Comparison of ENCODE assay signal across 13 cellular contexts in the genomic region with DNA sequence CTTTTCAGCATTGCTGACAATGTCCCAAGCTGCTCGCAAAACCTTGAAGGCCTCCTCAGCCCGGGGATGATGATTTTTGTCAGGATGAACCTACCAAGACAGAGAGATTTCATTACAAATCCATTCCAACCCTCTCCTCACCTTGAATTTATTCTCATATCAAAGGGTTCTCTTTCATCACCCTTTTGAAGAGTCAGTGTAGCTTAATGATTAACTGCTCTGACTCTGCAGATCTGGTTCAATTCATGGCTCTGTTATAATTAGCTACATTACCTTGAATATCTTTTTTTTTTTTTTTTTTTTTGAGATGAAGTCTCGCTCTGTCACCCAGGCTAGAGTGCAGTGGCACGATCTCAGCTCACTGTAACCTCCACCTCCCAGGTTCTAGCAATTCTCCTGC. TPM values are rescaled to one million over a fixed set of nuclear protein-coding genes. Genes with fewer than 3 reads are reported as not detected.
DNase-seq lines count a peak whose midpoint lies in the region; ATAC-seq and TF ChIP-seq lines count a peak whose summit lies in the region.
"Had no signal": no experiment of that assay in that cellular context is flagged by ENCODE, and none has a peak within 500 bp of the region (broad histone marks: within the 10 kb centered on the region; RNA-seq: fewer than 3 reads in every experiment).

No MANE protein-coding gene starts in this region.

- WGBS in liver: 46% methylated on average over 4 of the region's 4 CpGs

- no peak overlapping the region for H3K4me2 ChIP-seq in PC-9

- TF ChIP-seq CTCF in 22Rv1 (IDR thresholded peaks at IDR 0.05): no peak
- no peak for TF ChIP-seq CTCF in Caco-2 (IDR thresholded peaks at IDR 0.05; ENCODE audit: insufficient read depth in 1 of 2, low read depth in 1 of 2, low read length in 1 of 2, severe bottlenecking in 1 of 2, unreplicated experiment in 1 of 2)
- no peak for TF ChIP-seq CTCF in liver (IDR thresholded peaks at IDR 0.05; ENCODE audit: low read depth, low read length, missing input control)
- TF ChIP-seq CTCF in PC-9 (conservative IDR thresholded peaks at IDR 0.05): no peak

- H3K27me3 ChIP-seq in Caco-2 (replicated peaks; ENCODE audit: control insufficient read depth, insufficient read depth, low read length) (no peaks in the 10 kb centered on the region), liver (ENCODE audit: control insufficient read depth in 4 of 4, insufficient read depth in 4 of 4, low read length in 3 of 4) (no peaks in the 10 kb centered on the region), PC-9 (ENCODE audit: insufficient read depth, low read depth) (no peaks in the 10 kb centered on the region)

- H3K79me2 ChIP-seq in PC-9 (ENCODE audit: low read depth): peaks cover 58% of the 10 kb centered on the region

- H3K27ac ChIP-seq in 22Rv1 (peak overlapping the region; percentile 73), liver (ENCODE audit: low read depth in 1 of 2, low read length in 2 of 2) (peak overlapping the region; percentile 17 to 58), PC-9 (no peak overlapping the region)

- H3K4me1 ChIP-seq in Caco-2 (peaks cover 7% of the 10 kb centered on the region), liver (ENCODE audit: control insufficient read depth in 4 of 4, insufficient read depth in 4 of 4, low read length in 3 of 4) (peaks cover 1 to 42% (median 33%) of the 10 kb centered on the region in 4 donors), PC-9 (replicated peaks; ENCODE audit: insufficient read depth) (peaks cover 34% of the 10 kb centered on the region)

- BruUV-seq in Caco-2 (replicated peaks; lab: Mats Ljungman, UMichigan) (no TSS peak), PC-9 (replicated peaks; lab: Mats Ljungman, UMichigan) (no TSS peak)

- no peak for TF ChIP-seq RAD21 in liver (IDR thresholded peaks at IDR 0.05)

- no peak for ATAC-seq in GM19351 (IDR thresholded peaks at IDR 0.05; ENCODE audit: unreplicated experiment)
- ATAC-seq in HG03097 (IDR thresholded peaks at IDR 0.05; ENCODE audit: low FRiP score, unreplicated experiment): no peak
- no peak for ATAC-seq in GM18520 (IDR thresholded peaks at IDR 0.05; ENCODE audit: unreplicated experiment)

- no peaks in the 10 kb centered on the region for H3K27me3 Mint-ChIP-seq in Caco-2 (ENCODE audit: insufficient read depth, unreplicated experiment)
- H3K27me3 Mint-ChIP-seq in activated T-helper 1 cell treated with anti-CD3 and anti-CD28 coated beads, Interleukin-12 subunit alpha, Interleukin-12 subunit beta, Interleukin-2, Interleukin-4 antibody, amounts not matched to agents 30 ng/mL and 10 ng/mL and 1 ng/mL, durations not matched to agents 14 hours and 24 hours and 36 hours (ENCODE audit: insufficient read depth): no peaks in the 10 kb centered on the region

- no peak overlapping the region for H2AFZ ChIP-seq in PC-9

- intact Hi-C loops in Caco-2 (cut with micrococcal nuclease; ENCODE audit: unreplicated experiment) (loop anchor here (5.0 kb wide), 1 partner anchor 219 kb away; a partner anchor contains a TSS), PC-9 (cut with micrococcal nuclease; ENCODE audit: unreplicated experiment) (no loop called here)
- intact Hi-C loops in activated T-helper 1 cell treated with anti-CD3 and anti-CD28 coated beads, Interleukin-12 subunit alpha, Interleukin-12 subunit beta, Interleukin-2, Interleukin-4 antibody, amounts not matched to agents 30 ng/mL and 10 ng/mL and 1 ng/mL, durations not matched to agents 14 hours and 24 hours and 36 hours (cut with micrococcal nuclease): no loop called here

- H3K9me3 ChIP-seq in Caco-2 (no peaks in the 10 kb centered on the region), liver (ENCODE audit: control insufficient read depth in 4 of 4, low read length in 3 of 4) (no peaks in the 10 kb centered on the region), PC-9 (ENCODE audit: insufficient read depth, low read depth) (no peaks in the 10 kb centered on the region)

- peaks cover 59% of the 10 kb centered on the region for H3K36me3 Mint-ChIP-seq in Caco-2 (ENCODE audit: insufficient read depth, unreplicated experiment)
- peaks cover 54% of the 10 kb centered on the region for H3K36me3 Mint-ChIP-seq in activated T-helper 1 cell treated with anti-CD3 and anti-CD28 coated beads, Interleukin-12 subunit alpha, Interleukin-12 subunit beta, Interleukin-2, Interleukin-4 antibody, amounts not matched to agents 30 ng/mL and 10 ng/mL and 1 ng/mL, durations not matched to agents 14 hours and 24 hours and 36 hours (ENCODE audit: low read depth)

- H3K4me3 ChIP-seq in Caco-2 (ENCODE audit: low read depth, low read length): no peak overlapping the region
- no peak overlapping the region for H3K4me3 ChIP-seq in liver (ENCODE audit: low read depth in 1 of 3, low read length in 3 of 3)
- no peak overlapping the region for H3K4me3 ChIP-seq in PC-9

- no peaks in the 10 kb centered on the region for H3K9me2 ChIP-seq in PC-9 (ENCODE audit: insufficient read depth)

- peaks cover 26% of the 10 kb centered on the region for H3F3A ChIP-seq in PC-9 (ENCODE audit: insufficient read depth, low read depth)

- POLR2A ChIA-PET in Caco-2 (lab: Charles Lee): no interaction called here
- POLR2A ChIA-PET in PC-9 (lab: Charles Lee; ENCODE audit: unreplicated experiment): no interaction called here

- CTCF ChIA-PET in Caco-2 (lab: Charles Lee): interaction anchor here (0.5 to 1.0 kb wide), 4 partner anchors 84 to 615 kb away, joined by 3 to 4 read pairs (median 3); a partner anchor contains a TSS
- CTCF ChIA-PET in PC-9 (lab: Charles Lee): interaction anchor here (0.6 kb wide), 1 partner anchor 11 kb away, joined by 3 read pairs; no protein-coding TSS in a partner anchor

- no peaks in the 10 kb centered on the region for H3K9me3 Mint-ChIP-seq in Caco-2 (ENCODE audit: unreplicated experiment)
- no peaks in the 10 kb centered on the region for H3K9me3 Mint-ChIP-seq in activated T-helper 1 cell treated with anti-CD3 and anti-CD28 coated beads, Interleukin-12 subunit alpha, Interleukin-12 subunit beta, Interleukin-2, Interleukin-4 antibody, amounts not matched to agents 30 ng/mL and 10 ng/mL and 1 ng/mL, durations not matched to agents 14 hours and 24 hours and 36 hours

- peak overlapping the region; percentile 72 for H3K27ac Mint-ChIP-seq in Caco-2 (ENCODE audit: unreplicated experiment)
- H3K27ac Mint-ChIP-seq in activated T-helper 1 cell treated with anti-CD3 and anti-CD28 coated beads, Interleukin-12 subunit alpha, Interleukin-12 subunit beta, Interleukin-2, Interleukin-4 antibody, amounts not matched to agents 30 ng/mL and 10 ng/mL and 1 ng/mL, durations not matched to agents 14 hours and 24 hours and 36 hours: peak overlapping the region; percentile 8

- peaks cover 27% of the 10 kb centered on the region for H3K4me1 Mint-ChIP-seq in Caco-2 (ENCODE audit: low read depth, unreplicated experiment)
- H3K4me1 Mint-ChIP-seq in activated T-helper 1 cell treated with anti-CD3 and anti-CD28 coated beads, Interleukin-12 subunit alpha, Interleukin-12 subunit beta, Interleukin-2, Interleukin-4 antibody, amounts not matched to agents 30 ng/mL and 10 ng/mL and 1 ng/mL, durations not matched to agents 14 hours and 24 hours and 36 hours (ENCODE audit: low read depth): peaks cover 45% of the 10 kb centered on the region

- peaks cover 2% of the 10 kb centered on the region for H3K36me3 ChIP-seq in Caco-2 (ENCODE audit: control insufficient read depth, insufficient read depth, low read length)
- H3K36me3 ChIP-seq in liver (ENCODE audit: control insufficient read depth in 4 of 4, insufficient read depth in 3 of 4, low read depth in 1 of 4, low read length in 3 of 4): peaks cover 3 to 31% (median 20%) of the 10 kb centered on the region in 4 donors
- H3K36me3 ChIP-seq in PC-9 (ENCODE audit: low read depth): peaks cover 25% of the 10 kb centered on the region

- no peak overlapping the region for H3K4me3 Mint-ChIP-seq in Caco-2 (ENCODE audit: unreplicated experiment)
- H3K4me3 Mint-ChIP-seq in activated T-helper 1 cell treated with anti-CD3 and anti-CD28 coated beads, Interleukin-12 subunit alpha, Interleukin-12 subunit beta, Interleukin-2, Interleukin-4 antibody, amounts not matched to agents 30 ng/mL and 10 ng/mL and 1 ng/mL, durations not matched to agents 14 hours and 24 hours and 36 hours: no peak overlapping the region

- no peak for DNase-seq in Caco-2
- DNase-seq in activated T-helper 1 cell treated with anti-CD3 and anti-CD28 coated beads, Interleukin-12 subunit alpha, Interleukin-12 subunit beta, Interleukin-2, Interleukin-4 antibody, amounts not matched to agents 30 ng/mL and 10 ng/mL and 1 ng/mL, durations not matched to agents 14 hours and 24 hours and 36 hours (ENCODE audit: low spot score): no peak
- DNase-seq in PC-9: no peak
- DNase-seq: NCI-H1048; retina; stimulated activated CD4-positive, alpha-beta T cell treated with anti-CD3 and anti-CD28 coated beads, Interleukin-1b, Interleukin-23, amount 100 ng/mL, for 48 hours; trophoblast cell had no signal

- H3K9ac ChIP-seq in liver (ENCODE audit: low read depth in 1 of 2, low read length in 2 of 2): no peak overlapping the region

- H4K20me1 ChIP-seq in PC-9 (ENCODE audit: insufficient read depth): 0 out of 2 replicates have a peak, but pooled peaks cover 3% of the 10 kb centered on the region

RNA-seq across cellular contexts. Expression of a gene that starts 5.6 kb away (rescaled TPM):
- 44.0 and 48.3 TPM in 2 replicates for total RNA-seq in Caco-2 (2022)
- 58.9 and 61.2 TPM in 2 replicates for total RNA-seq in activated T-helper 1 cell treated with anti-CD3 and anti-CD28 coated beads, Interleukin-12 subunit alpha, Interleukin-12 subunit beta, Interleukin-2, Interleukin-4 antibody, amounts not matched to agents 30 ng/mL and 10 ng/mL and 1 ng/mL, durations not matched to agents 14 hours and 24 hours and 36 hours
- 10 to 100 TPM; 12.8 to 13.1 TPM for total RNA-seq in liver
- 10 to 100 TPM; 35.7 to 54.2 TPM for polyA plus RNA-seq in liver
- total RNA-seq in PC-9 (2021): 22.5 and 22.9 TPM in 2 replicates

RNA-seq across cellular contexts. Expression of a gene that starts 5.9 kb away (rescaled TPM):
- total RNA-seq in Caco-2 (2022) (70.9 and 77.6 TPM in 2 replicates), liver (10 to 100 TPM; 19.1 to 29.5 TPM), PC-9 (2021) (65.6 and 74.8 TPM in 2 replicates)
- total RNA-seq in activated T-helper 1 cell treated with anti-CD3 and anti-CD28 coated beads, Interleukin-12 subunit alpha, Interleukin-12 subunit beta, Interleukin-2, Interleukin-4 antibody, amounts not matched to agents 30 ng/mL and 10 ng/mL and 1 ng/mL, durations not matched to agents 14 hours and 24 hours and 36 hours: 70.7 and 75.1 TPM in 2 replicates
- 10 to 100 TPM; 21.7 to 34.2 TPM for polyA plus RNA-seq in liver

RNA-seq across cellular contexts. Expression of a gene that starts 6.0 kb away (rescaled TPM):
- total RNA-seq in Caco-2 (2022) (21.1 and 24.5 TPM in 2 replicates), liver (10 to 100 TPM; 15.4 to 22.0 TPM), PC-9 (2021) (27.6 and 31.1 TPM in 2 replicates)
- total RNA-seq in activated T-helper 1 cell treated with anti-CD3 and anti-CD28 coated beads, Interleukin-12 subunit alpha, Interleukin-12 subunit beta, Interleukin-2, Interleukin-4 antibody, amounts not matched to agents 30 ng/mL and 10 ng/mL and 1 ng/mL, durations not matched to agents 14 hours and 24 hours and 36 hours: 43.5 and 45.0 TPM in 2 replicates
- polyA plus RNA-seq in liver: 10 to 100 TPM in 1 of 2 donors, 1 to 10 TPM in 1; 4.8 to 11.9 TPM

RNA-seq across cellular contexts. Expression of a gene that starts 19.3 kb away (rescaled TPM):
- total RNA-seq in Caco-2 (2022) (1.9 and 2.2 TPM in 2 replicates), liver (1 to 10 TPM; 1.1 TPM), PC-9 (2021) (0.60 and 0.83 TPM in 2 replicates)
- not detected in 2 replicates for total RNA-seq in activated T-helper 1 cell treated with anti-CD3 and anti-CD28 coated beads, Interleukin-12 subunit alpha, Interleukin-12 subunit beta, Interleukin-2, Interleukin-4 antibody, amounts not matched to agents 30 ng/mL and 10 ng/mL and 1 ng/mL, durations not matched to agents 14 hours and 24 hours and 36 hours
- polyA plus RNA-seq in liver: 1 to 10 TPM; 1.6 to 2.4 TPM
- total RNA-seq: SK-MEL-5 had no signal
